ENCODE assay signal across 8 cellular contexts in the genomic region with DNA sequence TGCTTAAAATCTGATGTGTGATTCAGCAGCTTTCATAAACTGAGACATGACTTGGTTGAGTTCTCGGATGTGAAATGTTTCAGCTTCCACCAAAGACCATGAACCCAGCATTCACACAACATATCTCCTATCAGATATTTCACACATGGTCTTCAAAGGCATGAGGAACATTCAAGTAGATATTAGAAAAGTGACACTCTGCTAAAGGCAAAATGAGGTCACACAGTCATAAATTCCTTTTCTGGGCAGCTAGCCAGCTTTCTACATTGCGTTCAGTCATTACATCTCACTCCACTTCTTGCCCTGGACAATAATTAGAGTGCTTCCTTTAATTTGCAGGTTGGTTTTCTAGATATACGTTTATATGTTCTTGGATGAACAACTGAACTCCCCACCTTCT.
DNase-seq lines count a peak whose midpoint lies in the region; ATAC-seq and TF ChIP-seq lines count a peak whose summit lies in the region.

No MANE protein-coding gene starts in this region.

- H3K36me3 Mint-ChIP-seq in activated T-cell treated with anti-CD3 and anti-CD28 coated beads, Interleukin-2, amount 50 U/mL, for 24 hours (ENCODE audit: low read depth) = no peaks in the 10 kb centered on the region

- H3K4me3 Mint-ChIP-seq in activated T-cell treated with anti-CD3 and anti-CD28 coated beads, Interleukin-2, amount 50 U/mL, for 24 hours = no peak overlapping the region

- no peaks in the 10 kb centered on the region for H3K27me3 ChIP-seq in heart right ventricle
- no peaks in the 10 kb centered on the region for H3K27me3 ChIP-seq in right atrium auricular region
- H3K27me3 ChIP-seq in upper lobe of right lung = no peaks in the 10 kb centered on the region

- H3K9me3 Mint-ChIP-seq in activated T-cell treated with anti-CD3 and anti-CD28 coated beads, Interleukin-2, amount 50 U/mL, for 24 hours = no peaks in the 10 kb centered on the region

- peak overlapping the region in 3 of 10 donors; percentile 6 to 53 (median 52) for H3K27ac ChIP-seq in heart right ventricle
- H3K27ac ChIP-seq in right atrium auricular region = peak overlapping the region in 1 of 2 donors; percentile 63
- no peak overlapping the region for H3K27ac ChIP-seq in upper lobe of right lung

- ATAC-seq in heart right ventricle = peak in 6 of 8 donors; percentile 17 to 72 (median 50)
- peak; percentile 41 to 56 for ATAC-seq in left cardiac atrium
- no peak for ATAC-seq in upper lobe of right lung
- no peak for ATAC-seq in HG03571 (IDR thresholded peaks at IDR 0.05; ENCODE audit: unreplicated experiment)

- H3K9me3 ChIP-seq in heart right ventricle = no peaks in the 10 kb centered on the region
- no peaks in the 10 kb centered on the region for H3K9me3 ChIP-seq in right atrium auricular region
- no peaks in the 10 kb centered on the region for H3K9me3 ChIP-seq in upper lobe of right lung

- DNase-seq in heart right ventricle (peak in 1 of 2 donors; percentile 48), right atrium auricular region (ENCODE audit: low spot score) (no peak), RKO (ENCODE audit: low spot score) (peak; percentile 26), left cardiac atrium (no peak), COLO829 (ENCODE audit: low spot score) (no peak), upper lobe of right lung (no peak)
- DNase-seq in activated T-cell treated with anti-CD3 and anti-CD28 coated beads, Interleukin-2, amount 50 U/mL, for 24 hours = no peak

- intact Hi-C loops in heart right ventricle (cut with DNase I) (loop anchor here in 3 of 10 donors (10.0 kb wide), 2 partner anchors 69 to 91 kb away; no protein-coding TSS in a partner anchor), left cardiac atrium (cut with DNase I) (no loop called here), upper lobe of right lung (cut with DNase I) (no loop called here)

- WGBS in heart right ventricle, 2 donors = 20 to 21% methylated on average over 3 of the region's 3 CpGs

- no peak overlapping the region for H3K27ac Mint-ChIP-seq in activated T-cell treated with anti-CD3 and anti-CD28 coated beads, Interleukin-2, amount 50 U/mL, for 24 hours

- peaks cover 0 to 50% (median 21%) of the 10 kb centered on the region in 9 donors for H3K4me1 ChIP-seq in heart right ventricle
- H3K4me1 ChIP-seq in right atrium auricular region = peaks cover 0 to 44% of the 10 kb centered on the region in 2 donors
- H3K4me1 ChIP-seq in upper lobe of right lung = no peaks in the 10 kb centered on the region

- no peaks in the 10 kb centered on the region for H3K4me1 Mint-ChIP-seq in activated T-cell treated with anti-CD3 and anti-CD28 coated beads, Interleukin-2, amount 50 U/mL, for 24 hours (ENCODE audit: low read depth)

- peaks cover 21% of the 10 kb centered on the region for H3K27me3 Mint-ChIP-seq in activated T-cell treated with anti-CD3 and anti-CD28 coated beads, Interleukin-2, amount 50 U/mL, for 24 hours

- H3K36me3 ChIP-seq in heart right ventricle (no peaks in the 10 kb centered on the region), right atrium auricular region (no peaks in the 10 kb centered on the region), upper lobe of right lung (no peaks in the 10 kb centered on the region)

- no peak for TF ChIP-seq CTCF in heart right ventricle (IDR thresholded peaks at IDR 0.05)
- TF ChIP-seq CTCF in right atrium auricular region (IDR thresholded peaks at IDR 0.05) = no peak
- TF ChIP-seq CTCF in upper lobe of right lung (IDR thresholded peaks at IDR 0.05) = no peak

- no peak overlapping the region for H3K4me3 ChIP-seq in heart right ventricle
- no peak overlapping the region for H3K4me3 ChIP-seq in right atrium auricular region
- H3K4me3 ChIP-seq in upper lobe of right lung = no peak overlapping the region

Comparison
In these comparisons a context has a peak if more than half of its experiments do, and no peak if none do; other contexts are left out.
1. ATAC-seq: peak in heart right ventricle (6 of 8) and left cardiac atrium (2 of 2); none in upper lobe of right lung (single experiment) and HG03571 (single experiment).